7 cellular contexts compared by ENCODE assay signal in the genomic region with DNA sequence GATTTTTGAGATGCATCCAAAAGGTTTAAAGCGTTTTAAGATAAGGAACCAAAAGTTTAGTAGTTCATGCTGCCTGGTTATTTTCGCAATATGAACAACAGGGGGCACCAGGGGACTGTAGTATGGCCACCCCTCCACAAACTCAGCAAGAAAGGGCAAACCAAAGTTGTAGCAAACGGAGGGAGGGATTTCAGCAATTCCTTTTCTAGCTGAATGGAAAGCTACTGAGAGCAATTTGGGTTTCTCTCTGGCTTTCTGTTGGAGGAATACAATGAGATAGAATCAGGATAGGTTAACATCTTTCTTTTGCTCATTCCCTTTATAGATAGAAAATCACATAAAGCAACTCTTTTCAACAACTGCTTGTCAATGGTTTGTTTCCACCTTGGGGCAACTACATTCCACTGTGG.
DNase-seq lines count a peak whose midpoint lies in the region; FAIRE-seq and TF ChIP-seq lines count a peak whose summit lies in the region.

No MANE protein-coding gene starts in this region.

- peaks cover 23% of the 10 kb centered on the region for H3K4me1 ChIP-seq in vagina

- in situ Hi-C loops in KBM-7 (cut with MboI; ENCODE audit: low pct_unique_long_range_greater_than_20kb, low sequenced_read_pairs) = loop anchor here (25.0 kb wide), 1 partner anchor 547 kb away; a partner anchor contains a TSS

- peak; percentile 82 for DNase-seq in KBM-7
- DNase-seq in RCC 7860 (ENCODE audit: low spot score) = peak; percentile 31
- peak; percentile 4 for DNase-seq in activated T-helper 9 cell treated with anti-CD3 and anti-CD28 coated beads, Interleukin-2, amount 50 U/mL, for 16 hours (ENCODE audit: low read depth)
- peak; percentile 50 for DNase-seq in globus pallidus (ENCODE audit: low spot score)
- DNase-seq in pons (ENCODE audit: low spot score) = peak; percentile 71
- no peak for DNase-seq in vagina (ENCODE audit: extremely low spot score in 2 of 2)

- H3K9me3 ChIP-seq in vagina = no peaks in the 10 kb centered on the region

- no peak for FAIRE-seq in RCC 7860 (lab: Jason Lieb, UNC)

- TF ChIP-seq CTCF in GM12874 (IDR thresholded peaks at IDR 0.05; ENCODE audit: insufficient read depth, low read depth, low read length) (peak; percentile 71), vagina (IDR thresholded peaks at IDR 0.05) (peak; percentile 39 to 82 (median 61))

- H3K4me3 ChIP-seq in vagina = no peak overlapping the region

- peak overlapping the region; percentile 64 for H3K27ac ChIP-seq in vagina

- intact Hi-C loops in vagina (cut with DNase I) = loop anchor here (5.0 kb wide), 1 partner anchor 827 kb away; no protein-coding TSS in a partner anchor

- no peak for TF ChIP-seq POLR2A in vagina (IDR thresholded peaks at IDR 0.05)

- H3K36me3 ChIP-seq in vagina = no peaks in the 10 kb centered on the region

- no peaks in the 10 kb centered on the region for H3K27me3 ChIP-seq in vagina

Comparison
In these comparisons a context has a peak if more than half of its experiments do, and no peak if none do; other contexts are left out.
1. DNase-seq: peak in KBM-7 (single experiment), RCC 7860 (single experiment), activated T-helper 9 cell treated with anti-CD3 and anti-CD28 coated beads, Interleukin-2, amount 50 U/mL, for 16 hours (single experiment), globus pallidus (single experiment) and pons (single experiment); none in vagina (0 of 2).